Comparison of ENCODE assay signal across 8 cellular contexts in the genomic region with DNA sequence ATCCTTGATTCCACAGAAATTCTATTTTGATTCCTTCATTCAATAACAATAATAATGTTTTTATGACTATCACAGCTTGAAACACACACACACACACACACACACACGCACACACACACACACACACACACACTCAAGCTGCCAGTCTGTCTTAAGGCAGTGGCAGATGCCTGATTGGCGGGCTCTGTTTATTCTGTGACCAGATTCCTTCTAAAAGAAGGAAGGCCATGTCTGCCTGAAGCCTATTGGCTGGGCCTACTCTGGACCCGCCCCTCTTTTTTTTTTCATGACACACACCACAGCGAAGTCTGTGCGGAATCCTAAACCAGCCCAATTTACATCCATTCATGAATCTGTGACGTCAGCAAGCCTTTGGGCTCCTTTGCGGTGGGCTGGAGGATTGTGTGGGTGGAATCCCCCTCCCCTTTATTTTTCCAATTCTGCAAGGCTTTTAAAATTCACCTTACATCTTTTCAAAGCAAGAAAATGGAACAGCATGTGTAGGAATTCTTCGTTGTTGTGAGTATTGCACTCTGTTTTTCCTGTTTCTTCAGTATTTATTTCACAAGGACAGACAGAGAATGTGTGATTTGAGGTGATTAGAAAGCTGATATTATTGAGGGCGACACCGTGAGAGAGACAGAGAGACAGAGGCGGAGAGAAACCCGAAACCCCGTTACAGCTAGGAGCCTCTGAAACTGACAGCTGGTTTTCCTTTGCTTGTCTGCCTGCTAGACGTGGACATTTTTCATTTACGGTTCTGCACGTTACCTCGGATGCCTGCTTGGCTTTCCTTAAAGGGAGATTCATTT. TPM values are rescaled to one million over a fixed set of nuclear protein-coding genes. Genes with fewer than 3 reads are reported as not detected.
DNase-seq lines count a peak whose midpoint lies in the region; ATAC-seq and TF ChIP-seq lines count a peak whose summit lies in the region.

A gene with protein sequence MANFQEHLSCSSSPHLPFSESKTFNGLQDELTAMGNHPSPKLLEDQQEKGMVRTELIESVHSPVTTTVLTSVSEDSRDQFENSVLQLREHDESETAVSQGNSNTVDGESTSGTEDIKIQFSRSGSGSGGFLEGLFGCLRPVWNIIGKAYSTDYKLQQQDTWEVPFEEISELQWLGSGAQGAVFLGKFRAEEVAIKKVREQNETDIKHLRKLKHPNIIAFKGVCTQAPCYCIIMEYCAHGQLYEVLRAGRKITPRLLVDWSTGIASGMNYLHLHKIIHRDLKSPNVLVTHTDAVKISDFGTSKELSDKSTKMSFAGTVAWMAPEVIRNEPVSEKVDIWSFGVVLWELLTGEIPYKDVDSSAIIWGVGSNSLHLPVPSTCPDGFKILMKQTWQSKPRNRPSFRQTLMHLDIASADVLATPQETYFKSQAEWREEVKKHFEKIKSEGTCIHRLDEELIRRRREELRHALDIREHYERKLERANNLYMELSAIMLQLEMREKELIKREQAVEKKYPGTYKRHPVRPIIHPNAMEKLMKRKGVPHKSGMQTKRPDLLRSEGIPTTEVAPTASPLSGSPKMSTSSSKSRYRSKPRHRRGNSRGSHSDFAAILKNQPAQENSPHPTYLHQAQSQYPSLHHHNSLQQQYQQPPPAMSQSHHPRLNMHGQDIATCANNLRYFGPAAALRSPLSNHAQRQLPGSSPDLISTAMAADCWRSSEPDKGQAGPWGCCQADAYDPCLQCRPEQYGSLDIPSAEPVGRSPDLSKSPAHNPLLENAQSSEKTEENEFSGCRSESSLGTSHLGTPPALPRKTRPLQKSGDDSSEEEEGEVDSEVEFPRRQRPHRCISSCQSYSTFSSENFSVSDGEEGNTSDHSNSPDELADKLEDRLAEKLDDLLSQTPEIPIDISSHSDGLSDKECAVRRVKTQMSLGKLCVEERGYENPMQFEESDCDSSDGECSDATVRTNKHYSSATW (plus strand): TSS at position 287 of the 812 bp plus-strand sequence. CDS start 65,446 bp downstream, outside the sequence.

- H3K4me3 ChIP-seq in skeletal muscle cell (ENCODE audit: low read depth, low read length) = peak within 1 kb of the TSS; percentile 64

- no peaks in the 10 kb centered on the region for H3K9me3 Mint-ChIP-seq in activated CD4-positive, alpha-beta T cell treated with anti-CD3 and anti-CD28 coated beads, Interleukin-2, amount 10 ng/mL, durations not matched to agents 24 days and 14 days
- H3K9me3 Mint-ChIP-seq in chondrocyte (ENCODE audit: low read depth) (no peaks in the 10 kb centered on the region), immature natural killer cell (no peaks in the 10 kb centered on the region)

- peaks cover 14% of the 10 kb centered on the region for H3K4me1 Mint-ChIP-seq in activated CD4-positive, alpha-beta T cell treated with anti-CD3 and anti-CD28 coated beads, Interleukin-2, amount 10 ng/mL, durations not matched to agents 24 days and 14 days
- H3K4me1 Mint-ChIP-seq in chondrocyte (ENCODE audit: low read depth) = peaks cover 34% of the 10 kb centered on the region
- H3K4me1 Mint-ChIP-seq in immature natural killer cell = peaks cover 13 to 15% of the 10 kb centered on the region in 2 donors

- peak within 1 kb of the TSS; percentile 21 for H3K27ac Mint-ChIP-seq in activated CD4-positive, alpha-beta T cell treated with anti-CD3 and anti-CD28 coated beads, Interleukin-2, amount 10 ng/mL, durations not matched to agents 24 days and 14 days
- H3K27ac Mint-ChIP-seq in chondrocyte (ENCODE audit: unreplicated experiment) = peak within 1 kb of the TSS; percentile 98
- H3K27ac Mint-ChIP-seq in immature natural killer cell = peak within 1 kb of the TSS in 2 of 6 donors; percentile 39 to 51

- no peaks in the 10 kb centered on the region for H3K36me3 Mint-ChIP-seq in activated CD4-positive, alpha-beta T cell treated with anti-CD3 and anti-CD28 coated beads, Interleukin-2, amount 10 ng/mL, durations not matched to agents 24 days and 14 days (ENCODE audit: low read depth)
- H3K36me3 Mint-ChIP-seq in chondrocyte (ENCODE audit: low read depth) (no peaks in the 10 kb centered on the region), immature natural killer cell (no peaks in the 10 kb centered on the region)

- DNase-seq in activated CD4-positive, alpha-beta T cell treated with anti-CD3 and anti-CD28 coated beads, Interleukin-2, amount 10 ng/mL, durations not matched to agents 24 days and 14 days = peak; percentile 82
- DNase-seq in activated CD4-positive, alpha-beta T cell treated with anti-CD3 and anti-CD28 coated beads for 4 hours = no peak
- peak; percentile 96 for DNase-seq in NAMALWA (ENCODE audit: low spot score)
- DNase-seq in chondrocyte (ENCODE audit: low spot score) = no peak
- peak; percentile 44 to 46 (median 45) for DNase-seq in immature natural killer cell
- DNase-seq in skeletal muscle cell (ENCODE audit: low read depth) = peak; percentile 95

- intact Hi-C loops in activated CD4-positive, alpha-beta T cell treated with anti-CD3 and anti-CD28 coated beads, Interleukin-2, amount 10 ng/mL, durations not matched to agents 24 days and 14 days (cut with micrococcal nuclease) = no loop called here

- H3K4me3 Mint-ChIP-seq in activated CD4-positive, alpha-beta T cell treated with anti-CD3 and anti-CD28 coated beads, Interleukin-2, amount 10 ng/mL, durations not matched to agents 24 days and 14 days = peak within 1 kb of the TSS; percentile 85
- H3K4me3 Mint-ChIP-seq in chondrocyte (ENCODE audit: unreplicated experiment) (peak within 1 kb of the TSS; percentile 93), immature natural killer cell (peak within 1 kb of the TSS; percentile 79 to 88 (median 85))

- no peak for TF ChIP-seq CTCF in chondrocyte (IDR thresholded peaks at IDR 0.05)

- ATAC-seq in HG02588 (IDR thresholded peaks at IDR 0.05; ENCODE audit: unreplicated experiment) (peak; percentile 97), SK-N-SH treated with all-trans-retinoic acid at 6 μM for 48 hours (peak; percentile 100)

- peaks cover 50% of the 10 kb centered on the region for H3K27me3 Mint-ChIP-seq in activated CD4-positive, alpha-beta T cell treated with anti-CD3 and anti-CD28 coated beads, Interleukin-2, amount 10 ng/mL, durations not matched to agents 24 days and 14 days
- H3K27me3 Mint-ChIP-seq in chondrocyte (ENCODE audit: low read depth) = no peaks in the 10 kb centered on the region
- peaks cover 8 to 24% (median 18%) of the 10 kb centered on the region in 3 donors for H3K27me3 Mint-ChIP-seq in immature natural killer cell (ENCODE audit: low read depth in 3 of 3)

TF ChIP-seq in SK-N-SH treated with all-trans-retinoic acid at 6 μM for 48 hours, 23 proteins besides CTCF, POLR2A, EP300 and RAD21:
- TF ChIP-seq SNAI2 (CRISPR knock-in tag; IDR thresholded peaks at IDR 0.05) (no peak), ZC3H10 (CRISPR knock-in tag; IDR thresholded peaks at IDR 0.05) (no peak), OSR1 (CRISPR knock-in tag; IDR thresholded peaks at IDR 0.05) (no peak), CSDC2 (CRISPR knock-in tag; IDR thresholded peaks at IDR 0.05) (no peak), ISL1 (CRISPR knock-in tag; IDR thresholded peaks at IDR 0.05) (no peak), TCF4 (CRISPR knock-in tag; IDR thresholded peaks at IDR 0.05; ENCODE audit: borderline replicate concordance) (peak; percentile 46; the same call in 1 of the 2 replicates)
TF ChIP-seq in SK-N-SH treated with all-trans-retinoic acid at 6 μM for 48 hours: peak in this region for 1.

RNA-seq across cellular contexts. Expression of the gene that starts here (rescaled TPM):
- 11.3 and 14.5 TPM in 2 replicates for total RNA-seq in activated CD4-positive, alpha-beta T cell treated with anti-CD3 and anti-CD28 coated beads, Interleukin-2, amount 10 ng/mL, durations not matched to agents 24 days and 14 days
- 18.2 to 30.5 TPM (median 23.2 TPM) in 3 replicates for total RNA-seq in chondrocyte
- polyA plus RNA-seq in immature natural killer cell = 10 to 100 TPM; 18.0 to 29.0 (median 24.2) TPM

Comparison
In these comparisons a context has a peak if more than half of its experiments do, and no peak if none do; other contexts are left out.
1. DNase-seq: peak in activated CD4-positive, alpha-beta T cell treated with anti-CD3 and anti-CD28 coated beads, Interleukin-2, amount 10 ng/mL, durations not matched to agents 24 days and 14 days (single experiment), NAMALWA (single experiment), immature natural killer cell (3 of 3) and skeletal muscle cell (single experiment); none in activated CD4-positive, alpha-beta T cell treated with anti-CD3 and anti-CD28 coated beads for 4 hours (0 of 2) and chondrocyte (single experiment).
2. Peak in every context shown above with its lines, with median percentiles within 50 percentile points of each other: H3K4me3 Mint-ChIP-seq.